Comparison of ENCODE assay signal across 10 cellular contexts in the genomic region with DNA sequence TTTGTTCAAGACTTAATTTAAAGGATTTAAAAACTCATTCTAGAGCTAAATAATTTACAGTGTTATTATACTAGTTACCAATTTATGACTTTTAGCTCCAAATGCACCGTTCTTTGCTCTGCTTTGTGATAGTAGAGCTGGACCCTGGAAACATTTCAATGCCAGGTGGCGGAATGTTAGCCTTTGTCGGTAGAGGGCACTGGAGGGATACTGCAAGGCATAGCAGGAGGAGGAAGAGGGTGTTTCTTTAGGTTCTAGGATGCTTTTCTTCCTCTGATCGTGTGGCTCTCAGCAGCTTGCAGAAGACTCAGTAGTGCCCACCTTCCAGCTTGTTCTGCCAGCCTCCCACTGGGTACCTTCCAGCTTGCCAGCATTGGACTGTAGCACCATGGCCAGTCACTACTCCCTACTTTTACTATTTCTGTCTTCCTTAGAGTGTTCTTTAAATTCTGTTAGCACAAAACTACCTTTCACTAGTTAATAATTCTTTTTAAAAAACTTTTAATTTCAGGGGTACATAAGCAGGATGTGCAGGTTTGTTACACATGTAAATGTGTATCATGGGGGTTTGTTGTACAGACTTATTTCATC.
A peak's percentile ranks its signal among the peaks of the same experiment; 100 is the strongest.
DNase-seq lines count a peak whose midpoint lies in the region; ATAC-seq and TF ChIP-seq lines count a peak whose summit lies in the region.
"Had no signal": no experiment of that assay in that cellular context is flagged by ENCODE, and none has a peak within 500 bp of the region (broad histone marks: within the 10 kb centered on the region; RNA-seq: fewer than 3 reads in every experiment).

No MANE protein-coding gene starts in this region.

- POLR2A ChIA-PET in Caco-2 (lab: Charles Lee): no interaction called here
- POLR2A ChIA-PET in HEK293T (lab: Yijun Ruan, JAX): no interaction called here

- H3K4me3 Mint-ChIP-seq in Caco-2 (ENCODE audit: unreplicated experiment): no peak overlapping the region
- H3K4me3 Mint-ChIP-seq: activated T-cell treated with anti-CD3 and anti-CD28 coated beads, Interleukin-2, amount 50 U/mL, for 4 hours; naive B cell had no signal

- H3K36me3 ChIP-seq in Caco-2 (ENCODE audit: control insufficient read depth, insufficient read depth, low read length) (no peaks in the 10 kb centered on the region), kidney epithelial cell (ENCODE audit: control insufficient read depth, insufficient read depth, low read length) (no peaks in the 10 kb centered on the region), tibial nerve (no peaks in the 10 kb centered on the region)

- CTCF ChIA-PET in Caco-2 (lab: Charles Lee): interaction anchor here (0.8 kb wide), 1 partner anchor 54 kb away, joined by 3 read pairs; no protein-coding TSS in a partner anchor
- CTCF ChIA-PET in HEK293T (lab: Yijun Ruan, JAX): no interaction called here

- peak; percentile 40 to 67 for TF ChIP-seq CTCF in Caco-2 (IDR thresholded peaks at IDR 0.05; ENCODE audit: insufficient read depth in 1 of 2, low read depth in 1 of 2, low read length in 1 of 2, severe bottlenecking in 1 of 2, unreplicated experiment in 1 of 2)
- peak; percentile 32 for TF ChIP-seq CTCF in kidney epithelial cell (IDR thresholded peaks at IDR 0.05; ENCODE audit: insufficient read depth, low read length, poor library complexity, severe bottlenecking)
- peak in 1 of 5 experiments; percentile 18 for TF ChIP-seq CTCF in tibial nerve (IDR thresholded peaks at IDR 0.05)

- ATAC-seq in HG03460 (IDR thresholded peaks at IDR 0.05; ENCODE audit: unreplicated experiment): no peak
- ATAC-seq: activated T-cell treated with anti-CD3 and anti-CD28 coated beads, Interleukin-2, amount 50 U/mL, for 4 hours had no signal

- no peaks in the 10 kb centered on the region for H3K36me3 Mint-ChIP-seq in Caco-2 (ENCODE audit: insufficient read depth, unreplicated experiment)

- intact Hi-C loops in Caco-2 (cut with micrococcal nuclease; ENCODE audit: unreplicated experiment): loop anchor here (1.0 kb wide), 2 partner anchors 55 to 149 kb away; no protein-coding TSS in a partner anchor

- no peak for TF ChIP-seq POLR2A in tibial nerve (IDR thresholded peaks at IDR 0.05)

- TF ChIP-seq EP300 in tibial nerve (IDR thresholded peaks at IDR 0.05): no peak

- H3K27me3 ChIP-seq in Caco-2 (replicated peaks; ENCODE audit: control insufficient read depth, insufficient read depth, low read length) (no peaks in the 10 kb centered on the region), kidney epithelial cell (ENCODE audit: control insufficient read depth, insufficient read depth, low read length) (no peaks in the 10 kb centered on the region), tibial nerve (no peaks in the 10 kb centered on the region)

- H3K27ac ChIP-seq in tibial nerve: no peak overlapping the region

- peaks cover 11% of the 10 kb centered on the region for H3K9me3 Mint-ChIP-seq in Caco-2 (ENCODE audit: unreplicated experiment)

- H3K4me1 ChIP-seq in Caco-2 (no peaks in the 10 kb centered on the region), tibial nerve (peaks cover 0 to 5% (median 0%) of the 10 kb centered on the region in 4 donors)

- 0 out of 2 replicates have a peak, but pooled peaks cover 4% of the 10 kb centered on the region for H3K9me3 ChIP-seq in Caco-2
- peaks cover 0 to 15% (median 0%) of the 10 kb centered on the region in 4 donors for H3K9me3 ChIP-seq in tibial nerve

- BruUV-seq in Caco-2 (replicated peaks; lab: Mats Ljungman, UMichigan): no TSS peak

- H3K27ac Mint-ChIP-seq in Caco-2 (ENCODE audit: unreplicated experiment): no peak overlapping the region
- H3K27ac Mint-ChIP-seq: naive B cell had no signal

- no peak overlapping the region for H3K4me3 ChIP-seq in Caco-2 (ENCODE audit: low read depth, low read length)
- H3K4me3 ChIP-seq in kidney epithelial cell (ENCODE audit: low read depth, low read length): no peak overlapping the region
- no peak overlapping the region for H3K4me3 ChIP-seq in tibial nerve

- WGBS in tibial nerve, 2 donors: 37 to 47% methylated on average over 4 of the region's 4 CpGs

- H3K4me1 Mint-ChIP-seq in Caco-2 (ENCODE audit: low read depth, unreplicated experiment): no peaks in the 10 kb centered on the region
- H3K4me1 Mint-ChIP-seq: naive B cell had no signal

- DNase-seq in Caco-2: peak in 1 of 2 experiments; percentile 41
- DNase-seq in HEK293T (ENCODE audit: extremely low spot score): peak; percentile 25
- DNase-seq in SW480 (ENCODE audit: low spot score): peak; percentile 30
- DNase-seq in kidney epithelial cell (ENCODE audit: low read depth): no peak
- no peak for DNase-seq in occipital lobe (lab: John Stamatoyannopoulos, UW)
- no peak for DNase-seq in AML-193 (lab: John Stamatoyannopoulos, UW)
- DNase-seq in tibial nerve (ENCODE audit: low spot score in 2 of 2): no peak
- DNase-seq: activated T-cell treated with anti-CD3 and anti-CD28 coated beads, Interleukin-2, amount 50 U/mL, for 4 hours; naive B cell had no signal

- H3K27me3 Mint-ChIP-seq in Caco-2 (ENCODE audit: insufficient read depth, unreplicated experiment): peaks cover 2% of the 10 kb centered on the region

TF ChIP-seq in HEK293T, 16 proteins besides CTCF, POLR2A, EP300 and RAD21:
- TF ChIP-seq PKNOX1 (IDR thresholded peaks at IDR 0.05) (no peak), L3MBTL2 (conservative IDR thresholded peaks at IDR 0.05) (no peak), BHLHE40 (IDR thresholded peaks at IDR 0.05; ENCODE audit: borderline replicate concordance) (no peak), NFRKB (IDR thresholded peaks at IDR 0.05) (no peak), ELF4 (IDR thresholded peaks at IDR 0.05) (no peak), FOXM1 (IDR thresholded peaks at IDR 0.05; ENCODE audit: borderline replicate concordance) (no peak), FOXA1 (IDR thresholded peaks at IDR 0.05) (no peak), SUZ12 (IDR thresholded peaks at IDR 0.05) (no peak), ZNF384 (IDR thresholded peaks at IDR 0.05) (no peak), SP1 (IDR thresholded peaks at IDR 0.05) (no peak)

Comparison
In these comparisons a context has a peak if more than half of its experiments do, and no peak if none do; other contexts are left out.
1. DNase-seq: peak in HEK293T (single experiment) and SW480 (single experiment); none in kidney epithelial cell (single experiment), occipital lobe (single experiment), AML-193 (0 of 2) and tibial nerve (0 of 2).